Comparison of ENCODE assay signal across 2 cellular contexts in genomic region chrX:136528645-136529315, GRCh38.
TF ChIP-seq lines count a peak whose summit lies in the region.

No MANE protein-coding gene starts in this region.

TF ChIP-seq in A549, 52 proteins besides CTCF, POLR2A, EP300 and RAD21 (continued from another document):
- no peak for TF ChIP-seq PBX3 (IDR thresholded peaks at IDR 0.05)
- TF ChIP-seq HOXB13 (CRISPR knock-in tag; IDR thresholded peaks at IDR 0.05; ENCODE audit: low read depth) = no peak
- TF ChIP-seq RARB (CRISPR knock-in tag; IDR thresholded peaks at IDR 0.05) = no peak
- no peak for TF ChIP-seq GATA3 (IDR thresholded peaks at IDR 0.05; ENCODE audit: borderline replicate concordance)
- TF ChIP-seq RCOR1 (IDR thresholded peaks at IDR 0.05; ENCODE audit: low read depth, low read length) = no peak
- TF ChIP-seq FOSB (CRISPR knock-in tag; IDR thresholded peaks at IDR 0.05) = no peak
- TF ChIP-seq HOXA7 (CRISPR knock-in tag; IDR thresholded peaks at IDR 0.05) = no peak
- no peak for TF ChIP-seq CEBPB (IDR thresholded peaks at IDR 0.05)
- TF ChIP-seq CBX8 (IDR thresholded peaks at IDR 0.05) = no peak
- no peak for TF ChIP-seq SMC3 (IDR thresholded peaks at IDR 0.05)
- TF ChIP-seq HOXB5 (CRISPR knock-in tag; IDR thresholded peaks at IDR 0.05) = no peak

TF ChIP-seq in GM23338, 12 proteins besides CTCF, POLR2A, EP300 and RAD21 (continued from another document):
- TF ChIP-seq REST (IDR thresholded peaks at IDR 0.05; ENCODE audit: unreplicated experiment) (no peak), EZH2phosphoT487 (IDR thresholded peaks at IDR 0.05; ENCODE audit: unreplicated experiment) (no peak), ZNF114 (CRISPR knock-in tag; IDR thresholded peaks at IDR 0.05) (no peak), POLR2AphosphoS5 (IDR thresholded peaks at IDR 0.05; ENCODE audit: low read depth) (no peak), NANOG (IDR thresholded peaks at IDR 0.05; ENCODE audit: borderline replicate concordance) (no peak), ETS1 (IDR thresholded peaks at IDR 0.05) (no peak), JUNB (IDR thresholded peaks at IDR 0.05; ENCODE audit: unreplicated experiment) (no peak), ZNF462 (CRISPR knock-in tag; IDR thresholded peaks at IDR 0.05) (no peak), CREB1 (CRISPR knock-in tag; IDR thresholded peaks at IDR 0.05; ENCODE audit: low read depth) (no peak)
TF ChIP-seq in GM23338: peak in this region for 0.
